In genomic region chr2:221569342-221570278, GRCh38 we compare ENCODE assay signal across 1 cellular context.
TF ChIP-seq lines count a peak whose summit lies in the region.

No MANE protein-coding gene starts in this region.

TF ChIP-seq in IMR-90, 13 proteins besides CTCF, POLR2A, EP300 and RAD21 (continued from another document):
- TF ChIP-seq RFX5 (IDR thresholded peaks at IDR 0.05; ENCODE audit: low read depth, low read length), result no peak
- TF ChIP-seq MAFK (IDR thresholded peaks at IDR 0.05; ENCODE audit: low read depth, low read length), result no peak
- TF ChIP-seq SMC3 (IDR thresholded peaks at IDR 0.05; ENCODE audit: low read depth, low read length), result no peak
